Comparison of ENCODE assay signal across 1 cellular context in the genomic region with DNA sequence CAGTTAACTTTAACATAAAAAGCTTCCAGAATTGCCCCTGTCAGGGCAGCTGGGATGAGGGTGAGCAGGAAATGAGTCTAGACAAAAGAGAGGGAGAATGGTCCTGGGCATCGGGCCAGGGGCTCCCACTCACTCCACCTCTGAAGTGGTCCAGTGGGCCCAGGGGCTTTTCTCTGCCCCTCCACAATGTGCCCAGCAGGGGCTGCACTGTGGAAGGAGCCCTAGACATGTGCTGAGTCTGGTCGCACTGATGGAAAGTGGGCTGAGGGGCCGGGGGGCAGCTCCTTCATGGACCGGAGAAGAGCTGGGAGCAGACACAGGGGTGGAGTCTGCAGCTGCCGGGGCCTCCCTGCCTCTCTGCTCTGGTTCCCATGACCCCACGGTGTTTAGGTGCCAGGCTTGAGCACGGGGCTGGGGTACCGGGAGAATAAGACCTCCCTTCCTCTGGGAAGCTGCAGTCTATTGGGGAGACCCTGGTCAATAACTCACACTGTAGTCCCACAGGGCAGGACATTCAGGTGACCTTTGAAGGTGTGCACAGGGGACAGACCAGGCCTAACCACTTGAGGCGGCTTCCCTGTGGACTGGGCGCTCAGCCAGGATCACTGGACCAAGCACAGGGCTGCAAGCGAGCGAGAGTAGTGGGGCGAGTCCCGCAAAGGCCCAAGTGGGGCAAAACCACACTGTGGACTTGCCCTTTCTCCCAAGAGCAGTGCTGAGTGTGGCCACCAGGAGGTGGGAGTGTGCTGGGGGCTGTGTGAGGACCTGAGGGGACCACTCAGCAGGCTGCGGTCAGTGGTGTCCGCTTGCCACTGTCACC.
TF ChIP-seq lines count a peak whose summit lies in the region.

No MANE protein-coding gene starts in this region.

TF ChIP-seq in K562, 482 proteins besides CTCF, POLR2A, EP300 and RAD21:
- no peak for TF ChIP-seq TGIF2 (CRISPR knock-in tag; IDR thresholded peaks at IDR 0.05)
- TF ChIP-seq SMC3 (conservative IDR thresholded peaks at IDR 0.05; ENCODE audit: insufficient read depth, low read depth, low read length), result 0 out of 2 replicates have a peak, but pooled peaks have one; percentile 37
- no peak for TF ChIP-seq HNRNPL (IDR thresholded peaks at IDR 0.05; ENCODE audit: low read depth, low read length)
- peak; percentile 92 for TF ChIP-seq ZNF764 (CRISPR knock-in tag; IDR thresholded peaks at IDR 0.05; ENCODE audit: low read depth)
- TF ChIP-seq HMG20B (CRISPR knock-in tag; IDR thresholded peaks at IDR 0.05), result no peak
- TF ChIP-seq NR2C1 (IDR thresholded peaks at IDR 0.05), result no peak
- TF ChIP-seq NR2C1 (tag; IDR thresholded peaks at IDR 0.05), result no peak
- TF ChIP-seq, protein P1, sequence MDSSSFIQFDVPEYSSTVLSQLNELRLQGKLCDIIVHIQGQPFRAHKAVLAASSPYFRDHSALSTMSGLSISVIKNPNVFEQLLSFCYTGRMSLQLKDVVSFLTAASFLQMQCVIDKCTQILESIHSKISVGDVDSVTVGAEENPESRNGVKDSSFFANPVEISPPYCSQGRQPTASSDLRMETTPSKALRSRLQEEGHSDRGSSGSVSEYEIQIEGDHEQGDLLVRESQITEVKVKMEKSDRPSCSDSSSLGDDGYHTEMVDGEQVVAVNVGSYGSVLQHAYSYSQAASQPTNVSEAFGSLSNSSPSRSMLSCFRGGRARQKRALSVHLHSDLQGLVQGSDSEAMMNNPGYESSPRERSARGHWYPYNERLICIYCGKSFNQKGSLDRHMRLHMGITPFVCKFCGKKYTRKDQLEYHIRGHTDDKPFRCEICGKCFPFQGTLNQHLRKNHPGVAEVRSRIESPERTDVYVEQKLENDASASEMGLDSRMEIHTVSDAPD (CRISPR knock-in tag; IDR thresholded peaks at IDR 0.05), result no peak
- TF ChIP-seq WHSC1 (IDR thresholded peaks at IDR 0.05; ENCODE audit: low read length), result no peak
- no peak for TF ChIP-seq CCNT2 (IDR thresholded peaks at IDR 0.05; ENCODE audit: borderline replicate concordance, extremely low read depth, insufficient read length, low read depth, low read length)
- TF ChIP-seq, protein P2, sequence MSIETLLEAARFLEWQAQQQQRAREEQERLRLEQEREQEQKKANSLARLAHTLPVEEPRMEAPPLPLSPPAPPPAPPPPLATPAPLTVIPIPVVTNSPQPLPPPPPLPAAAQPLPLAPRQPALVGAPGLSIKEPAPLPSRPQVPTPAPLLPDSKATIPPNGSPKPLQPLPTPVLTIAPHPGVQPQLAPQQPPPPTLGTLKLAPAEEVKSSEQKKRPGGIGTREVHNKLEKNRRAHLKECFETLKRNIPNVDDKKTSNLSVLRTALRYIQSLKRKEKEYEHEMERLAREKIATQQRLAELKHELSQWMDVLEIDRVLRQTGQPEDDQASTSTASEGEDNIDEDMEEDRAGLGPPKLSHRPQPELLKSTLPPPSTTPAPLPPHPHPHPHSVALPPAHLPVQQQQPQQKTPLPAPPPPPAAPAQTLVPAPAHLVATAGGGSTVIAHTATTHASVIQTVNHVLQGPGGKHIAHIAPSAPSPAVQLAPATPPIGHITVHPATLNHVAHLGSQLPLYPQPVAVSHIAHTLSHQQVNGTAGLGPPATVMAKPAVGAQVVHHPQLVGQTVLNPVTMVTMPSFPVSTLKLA (conservative IDR thresholded peaks at IDR 0.05), result no peak
- no peak for TF ChIP-seq NFE2L1 (tag; IDR thresholded peaks at IDR 0.05; ENCODE audit: borderline replicate concordance, low read depth)
